14 cellular contexts compared by ENCODE assay signal in genomic region chr4:119068529-119068962, GRCh38.
DNase-seq lines count a peak whose midpoint lies in the region; ATAC-seq, FAIRE-seq and TF ChIP-seq lines count a peak whose summit lies in the region.
"Had no signal": no experiment of that assay in that cellular context is flagged by ENCODE, and none has a peak within 500 bp of the region (broad histone marks: within the 10 kb centered on the region; RNA-seq: fewer than 3 reads in every experiment).

No MANE protein-coding gene starts in this region.

- H3K4me3 Mint-ChIP-seq in nephron, result no peak overlapping the region
- H3K4me3 Mint-ChIP-seq: immature natural killer cell had no signal

- H3K9ac ChIP-seq in colonic mucosa (ENCODE audit: low read depth in 2 of 2, low read length in 2 of 2), result peak overlapping the region in 1 of 2 donors; percentile 55

- H3K27ac ChIP-seq in colonic mucosa (peak overlapping the region; percentile 56), substantia nigra (ENCODE audit: low read depth, low read length, poor library complexity, severe bottlenecking) (no peak overlapping the region)

- TF ChIP-seq POLR2A in GM18505 (IDR thresholded peaks at IDR 0.05; ENCODE audit: borderline replicate concordance, extremely low read depth, insufficient read depth, insufficient read length), result no peak

- H3K9me3 ChIP-seq in colonic mucosa, result no peaks in the 10 kb centered on the region

- H3K27me3 Mint-ChIP-seq in nephron (ENCODE audit: low read depth), result no peaks in the 10 kb centered on the region

- ATAC-seq in GM18505 (IDR thresholded peaks at IDR 0.05; ENCODE audit: unreplicated experiment), result no peak

- DNase-seq in AG20443 (ENCODE audit: low spot score) (peak; percentile 16), LoVo (ENCODE audit: low spot score) (peak; percentile 25), colonic mucosa (no peak), substantia nigra (lab: John Stamatoyannopoulos, UW) (no peak), GM19239 (ENCODE audit: insufficient read length, low spot score) (no peak), D721Med (ENCODE audit: insufficient read length, low spot score) (no peak)
- DNase-seq: activated effector memory CD4-positive, alpha-beta T cell treated with Interleukin-2 at 50 U/mL for 16 hours; immature natural killer cell; NCI-H2081 treated with DMSO at 0.1 percent for 48 hours; NK-92 treated with Interleukin-12 subunit alpha and Interleukin-12 subunit beta, amount 100 ng/mL, for 24 hours had no signal

- peaks cover 8% of the 10 kb centered on the region for H3K4me1 Mint-ChIP-seq in nephron
- H3K4me1 Mint-ChIP-seq: immature natural killer cell had no signal

- no peaks in the 10 kb centered on the region for H3K36me3 ChIP-seq in colonic mucosa
- H3K36me3 ChIP-seq: cardiac muscle cell had no signal

- peak overlapping the region in 2 of 3 experiments; percentile 59 to 85 for H3K27ac Mint-ChIP-seq in nephron
- H3K27ac Mint-ChIP-seq: immature natural killer cell had no signal

- TF ChIP-seq CTCF in colonic mucosa (IDR thresholded peaks at IDR 0.05), result no peak
- no peak for TF ChIP-seq CTCF in nephron (IDR thresholded peaks at IDR 0.05; ENCODE audit: unreplicated experiment in 3 of 3)
- TF ChIP-seq CTCF in D721Med (IDR thresholded peaks at IDR 0.05; ENCODE audit: insufficient read depth, missing control alignments), result no peak

- H3K4me1 ChIP-seq in colonic mucosa, result no peaks in the 10 kb centered on the region

- H3K36me3 Mint-ChIP-seq in nephron (ENCODE audit: low read depth), result peaks cover 10% of the 10 kb centered on the region
- H3K36me3 Mint-ChIP-seq: immature natural killer cell had no signal

- FAIRE-seq in GM19239 (lab: Jason Lieb, UNC) (no peak), D721Med (lab: Jason Lieb, UNC) (no peak)
- FAIRE-seq: GM18507 had no signal

- H3K9me3 Mint-ChIP-seq in nephron, result peaks cover 26% of the 10 kb centered on the region

- no peak overlapping the region for H3K4me3 ChIP-seq in colonic mucosa

- H3K27me3 ChIP-seq in colonic mucosa, result no peaks in the 10 kb centered on the region
- H3K27me3 ChIP-seq: cardiac muscle cell had no signal

- intact Hi-C loops in colonic mucosa (cut with DNase I), result no loop called here

Comparison
In these comparisons a context has a peak if more than half of its experiments do, and no peak if none do; other contexts are left out.
1. DNase-seq: peak in AG20443 (single experiment) and LoVo (single experiment); none in colonic mucosa (single experiment), substantia nigra (0 of 49), GM19239 (single experiment) and D721Med (single experiment).